Comparison of ENCODE assay signal across 8 cellular contexts in the genomic region with DNA sequence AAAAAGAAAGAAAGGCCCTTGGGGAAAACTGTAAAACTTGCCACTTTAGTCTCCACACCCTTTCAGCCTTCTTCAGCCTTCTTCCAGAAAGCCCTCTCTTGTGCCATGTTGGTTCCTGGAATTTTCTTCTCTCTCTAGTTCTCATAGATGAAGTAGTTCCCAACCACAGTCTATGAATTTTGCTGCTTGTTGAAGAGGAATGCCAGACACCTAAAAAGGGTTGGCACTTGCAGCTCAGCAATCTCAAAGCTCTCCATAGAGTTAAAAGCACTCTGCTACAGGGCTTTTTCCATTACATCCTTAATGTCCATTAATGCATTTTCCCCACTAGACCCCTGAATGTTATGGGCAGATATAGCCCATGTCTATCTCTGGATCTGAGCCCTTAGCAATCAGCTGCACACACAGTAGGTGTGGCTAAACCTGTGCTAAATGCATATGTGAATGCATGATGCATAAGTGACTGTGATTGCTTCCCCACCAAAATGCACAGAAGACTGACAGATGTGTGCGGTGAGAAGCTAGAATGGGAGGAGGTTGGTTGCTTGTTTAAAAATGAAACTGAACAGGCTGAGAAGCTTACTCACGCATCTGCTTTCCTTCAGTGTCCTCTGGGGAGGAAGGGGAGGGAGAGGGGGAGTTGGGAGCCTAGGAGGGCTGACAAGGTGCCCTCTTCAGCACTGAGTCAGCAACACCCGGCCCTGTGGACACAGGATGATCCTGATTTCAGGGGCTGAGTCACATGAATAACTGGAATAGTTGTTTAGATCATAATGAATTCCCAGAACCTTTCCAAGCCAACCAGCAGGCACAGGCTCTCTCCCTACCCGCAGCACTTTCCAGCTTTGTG.
DNase-seq lines count a peak whose midpoint lies in the region; ATAC-seq and TF ChIP-seq lines count a peak whose summit lies in the region.

No MANE protein-coding gene starts in this region.

- H3K9ac ChIP-seq in HUES48 (ENCODE audit: low read depth, low read length), result no peak overlapping the region

- DNase-seq in GM12864 (ENCODE audit: low read depth) (peak; percentile 41), left ventricle myocardium inferior (peak; percentile 82), sigmoid colon (peak; percentile 96)
- peak in 1 of 2 donors; percentile 8 for DNase-seq in activated naive CD4-positive, alpha-beta T cell treated with anti-CD3 and anti-CD28 coated beads, Interleukin-2, amount 50 U/mL, for 72 hours (ENCODE audit: low spot score in 2 of 2)
- DNase-seq in NK-92 treated with Interleukin-12 subunit alpha and Interleukin-12 subunit beta, amount 100 ng/mL, for 24 hours (lab: John Stamatoyannopoulos, UW), result no peak
- DNase-seq in activated effector memory CD4-positive, alpha-beta T cell treated with Interleukin-2 at 50 U/mL for 16 hours, result no peak

- H3K27ac ChIP-seq in HUES48 (ENCODE audit: low read depth, low read length) (peak overlapping the region; percentile 53), left ventricle myocardium inferior (replicated peaks) (peak overlapping the region; percentile 87), sigmoid colon (peak overlapping the region; percentile 77 to 87 (median 82))

- H3K4me1 ChIP-seq in HUES48 (ENCODE audit: control insufficient read depth, insufficient read depth, low read length) (peaks cover 23% of the 10 kb centered on the region), left ventricle myocardium inferior (peaks cover 49% of the 10 kb centered on the region), sigmoid colon (peaks cover 0 to 35% (median 29%) of the 10 kb centered on the region in 4 donors)

- H3K9me3 ChIP-seq in HUES48 (ENCODE audit: control insufficient read depth, insufficient read depth, low read length) (no peaks in the 10 kb centered on the region), left ventricle myocardium inferior (replicated peaks) (no peaks in the 10 kb centered on the region), sigmoid colon (no peaks in the 10 kb centered on the region)

- H3K27ac Mint-ChIP-seq in activated naive CD4-positive, alpha-beta T cell treated with anti-CD3 and anti-CD28 coated beads, Interleukin-2, amount 50 U/mL, for 72 hours, result no peak overlapping the region

- intact Hi-C loops in left ventricle myocardium inferior (cut with micrococcal nuclease), result no loop called here
- intact Hi-C loops in sigmoid colon (cut with DNase I), result loop anchor here (2.0 to 5.0 kb wide), 4 partner anchors 147 to 366 kb away; a partner anchor contains a TSS

- TF ChIP-seq POLR2A in sigmoid colon (IDR thresholded peaks at IDR 0.05), result no peak

- WGBS in sigmoid colon, 2 donors, result 31 to 40% methylated on average over 4 of the region's 4 CpGs

- peak; percentile 23 to 87 (median 79) for TF ChIP-seq EP300 in sigmoid colon (IDR thresholded peaks at IDR 0.05)

- TF ChIP-seq CTCF in GM12864 (IDR thresholded peaks at IDR 0.05; ENCODE audit: low read depth, low read length, missing control alignments), result no peak
- peak; percentile 13 for TF ChIP-seq CTCF in left ventricle myocardium inferior (IDR thresholded peaks at IDR 0.05; ENCODE audit: borderline replicate concordance)
- no peak for TF ChIP-seq CTCF in sigmoid colon (IDR thresholded peaks at IDR 0.05)

- H3K4me3 ChIP-seq in GM12864 (ENCODE audit: low read depth, low read length), result no peak overlapping the region
- H3K4me3 ChIP-seq in HUES48 (ENCODE audit: low read depth, low read length), result no peak overlapping the region
- peak overlapping the region; percentile 53 for H3K4me3 ChIP-seq in left ventricle myocardium inferior
- H3K4me3 ChIP-seq in sigmoid colon, result peak overlapping the region in 2 of 4 donors; percentile 24 to 30

- H3K27me3 ChIP-seq in HUES48 (ENCODE audit: control insufficient read depth, insufficient read depth, low read length), result peaks cover 16% of the 10 kb centered on the region
- no peaks in the 10 kb centered on the region for H3K27me3 ChIP-seq in left ventricle myocardium inferior (ENCODE audit: low read depth)
- H3K27me3 ChIP-seq in sigmoid colon, result no peaks in the 10 kb centered on the region

- no peaks in the 10 kb centered on the region for H3K9me3 Mint-ChIP-seq in activated naive CD4-positive, alpha-beta T cell treated with anti-CD3 and anti-CD28 coated beads, Interleukin-2, amount 50 U/mL, for 72 hours

- no peaks in the 10 kb centered on the region for H3K36me3 Mint-ChIP-seq in activated naive CD4-positive, alpha-beta T cell treated with anti-CD3 and anti-CD28 coated beads, Interleukin-2, amount 50 U/mL, for 72 hours

- peak; percentile 59 for ATAC-seq in GM21515 (IDR thresholded peaks at IDR 0.05; ENCODE audit: unreplicated experiment)
- ATAC-seq in activated naive CD4-positive, alpha-beta T cell treated with anti-CD3 and anti-CD28 coated beads, Interleukin-2, amount 50 U/mL, for 72 hours, result peak; percentile 70 to 88

- H3K36me3 ChIP-seq in HUES48 (ENCODE audit: control insufficient read depth, insufficient read depth, low read length) (no peaks in the 10 kb centered on the region), left ventricle myocardium inferior (no peaks in the 10 kb centered on the region), sigmoid colon (no peaks in the 10 kb centered on the region)

Comparison
In these comparisons a context has a peak if more than half of its experiments do, and no peak if none do; other contexts are left out.
1. DNase-seq: peak in GM12864 (single experiment), left ventricle myocardium inferior (single experiment) and sigmoid colon (single experiment); none in NK-92 treated with Interleukin-12 subunit alpha and Interleukin-12 subunit beta, amount 100 ng/mL, for 24 hours (single experiment) and activated effector memory CD4-positive, alpha-beta T cell treated with Interleukin-2 at 50 U/mL for 16 hours (single experiment).
2. Peak in every context shown above with its lines, with median percentiles within 50 percentile points of each other: H3K27ac ChIP-seq.